Comparison of ENCODE assay signal across 11 cellular contexts in the genomic region with DNA sequence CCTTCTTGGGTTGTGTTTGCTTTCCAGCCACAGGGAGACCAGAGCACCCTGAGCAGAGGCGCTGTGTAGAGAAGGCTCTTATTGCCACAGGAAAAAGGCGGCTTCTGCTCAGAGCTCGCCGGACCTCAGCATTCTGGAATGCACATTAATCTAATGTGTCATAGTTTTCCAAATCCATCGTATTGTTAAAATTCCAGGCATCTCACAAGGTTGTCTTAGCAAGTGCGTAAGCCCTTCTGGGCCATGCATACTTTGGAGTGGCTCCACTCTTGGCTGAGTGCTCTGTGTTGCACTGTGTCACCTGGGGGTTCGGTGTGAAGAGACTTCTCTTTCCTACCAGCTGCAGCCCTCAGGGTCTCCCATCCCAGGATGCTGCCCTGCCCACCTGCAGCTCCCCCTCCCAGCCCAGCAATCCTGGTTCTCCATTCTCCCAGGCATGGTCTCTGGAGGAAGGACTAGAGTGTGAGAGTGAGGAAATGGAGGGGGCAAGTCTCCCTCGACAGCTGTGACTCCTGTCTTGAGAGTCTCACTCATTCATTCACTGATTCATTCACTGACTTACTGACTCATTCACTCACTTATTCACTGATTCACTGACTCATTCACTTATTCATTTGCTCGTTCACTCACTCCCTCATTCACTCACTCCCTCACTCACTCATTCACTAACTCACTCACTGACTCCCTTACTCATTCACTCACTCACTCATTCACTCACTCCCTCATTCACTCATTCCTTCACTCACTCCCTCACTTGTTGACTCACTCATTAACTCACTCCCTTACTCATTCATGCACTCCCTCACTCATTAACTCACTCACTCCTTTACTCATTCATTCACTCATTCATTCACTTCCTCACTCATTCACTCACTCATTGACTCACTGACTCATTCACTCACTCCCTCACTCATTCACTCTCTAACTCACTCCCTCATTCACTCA.
DNase-seq lines count a peak whose midpoint lies in the region; ATAC-seq, FAIRE-seq and TF ChIP-seq lines count a peak whose summit lies in the region.
"Had no signal": no experiment of that assay in that cellular context is flagged by ENCODE, and none has a peak within 500 bp of the region (broad histone marks: within the 10 kb centered on the region; RNA-seq: fewer than 3 reads in every experiment).

No MANE protein-coding gene starts in this region.

- H2BK120ac ChIP-seq in mesendoderm (ENCODE audit: low read depth, low read length) = no peak overlapping the region

- WGBS in thyroid gland, 2 donors = 70 to 73% methylated on average over 9 of the region's 9 CpGs
- WGBS in mesendoderm (ENCODE audit: extremely low coverage, insufficient coverage, low lambda C conversion rate) = no CpG with 5 or more reads among the region's 9 CpGs

- H3K4me1 ChIP-seq in thyroid gland = no peaks in the 10 kb centered on the region
- H3K4me1 ChIP-seq in mesendoderm (ENCODE audit: control insufficient read depth, low read depth, low read length) = no peaks in the 10 kb centered on the region

- H3K36me3 ChIP-seq in thyroid gland (peaks cover 4 to 8% of the 10 kb centered on the region in 2 donors), mesendoderm (ENCODE audit: control insufficient read depth, insufficient read depth, low read length) (no peaks in the 10 kb centered on the region)

- H3K4me3 ChIP-seq in foreskin fibroblast (ENCODE audit: low read depth in 1 of 2, low read length in 2 of 2) = no peak overlapping the region
- no peak overlapping the region for H3K4me3 ChIP-seq in thyroid gland (replicated peaks in 1 of 3)
- H3K4me3 ChIP-seq in mesendoderm (ENCODE audit: low read length) = no peak overlapping the region

- intact Hi-C loops in sciatic nerve (cut with DNase I) (no loop called here), thyroid gland (cut with DNase I) (no loop called here)

- H3K27ac ChIP-seq in thyroid gland = no peak overlapping the region
- no peak overlapping the region for H3K27ac ChIP-seq in mesendoderm (ENCODE audit: low read depth, low read length)

- no peaks in the 10 kb centered on the region for H3K79me2 ChIP-seq in mesendoderm (ENCODE audit: control insufficient read depth, insufficient read depth, low read length)

- no peak overlapping the region for H2BK5ac ChIP-seq in mesendoderm (ENCODE audit: low read length)

- no peaks in the 10 kb centered on the region for H3K27me3 ChIP-seq in thyroid gland
- no peaks in the 10 kb centered on the region for H3K27me3 ChIP-seq in mesendoderm (ENCODE audit: insufficient read depth, low read length, poor library complexity)

- FAIRE-seq in G401.6 (lab: Jason Lieb, UNC) = peak; percentile 92
- FAIRE-seq: colon, GM18507 had no signal

- TF ChIP-seq CTCF in foreskin fibroblast (IDR thresholded peaks at IDR 0.05; ENCODE audit: low read depth, low read length) (no peak), thyroid gland (IDR thresholded peaks at IDR 0.05) (no peak)

- H2BK15ac ChIP-seq in mesendoderm (replicated peaks; ENCODE audit: low read depth) = no peak overlapping the region

- no peak overlapping the region for H3K18ac ChIP-seq in mesendoderm (ENCODE audit: low read length)

- peak; percentile 70 to 84 for DNase-seq in foreskin fibroblast
- peak; percentile 39 for DNase-seq in sciatic nerve (ENCODE audit: low spot score)
- DNase-seq in stimulated activated CD4-positive, alpha-beta T cell treated with anti-CD3 and anti-CD28 coated beads, Interleukin-4, amount 100 ng/mL, for 4 hours = no peak
- DNase-seq in activated CD8-positive, alpha-beta memory T cell treated with anti-CD3 and anti-CD28 coated beads for 24 hours = no peak
- no peak for DNase-seq in thyroid gland
- DNase-seq in mesendoderm = no peak
- DNase-seq: NCI-H187 treated with DMSO at 0.1 percent for 48 hours had no signal

- no peak overlapping the region for H3K56ac ChIP-seq in mesendoderm (ENCODE audit: low read length)

- no peak overlapping the region for H4K8ac ChIP-seq in mesendoderm (ENCODE audit: low read depth, low read length)

- no peak overlapping the region for H4K5ac ChIP-seq in mesendoderm (ENCODE audit: low read length)

- no peaks in the 10 kb centered on the region for H3K9me3 ChIP-seq in thyroid gland

- no peak overlapping the region for H3K4ac ChIP-seq in mesendoderm (ENCODE audit: low read depth, low read length)

- TF ChIP-seq POLR2A in thyroid gland (IDR thresholded peaks at IDR 0.05) = no peak

- no peaks in the 10 kb centered on the region for H3K79me1 ChIP-seq in mesendoderm (ENCODE audit: low read length)

- no peak overlapping the region for H2AK5ac ChIP-seq in mesendoderm (ENCODE audit: low read length)

- no peak overlapping the region for H3K9ac ChIP-seq in mesendoderm (ENCODE audit: low read length)

- ATAC-seq in SK-N-SH treated with all-trans-retinoic acid at 6 μM for 48 hours (peak; percentile 94), sciatic nerve (peak; percentile 55)

- H3K4me2 ChIP-seq in mesendoderm (ENCODE audit: low read length) = no peak overlapping the region

- H3K23ac ChIP-seq in mesendoderm (ENCODE audit: low read length) = no peak overlapping the region

TF ChIP-seq in SK-N-SH treated with all-trans-retinoic acid at 6 μM for 48 hours, 23 proteins besides CTCF, POLR2A, EP300 and RAD21:
- TF ChIP-seq POU6F1 (CRISPR knock-in tag; IDR thresholded peaks at IDR 0.05; ENCODE audit: borderline replicate concordance, low read depth) (no peak), TOX (CRISPR knock-in tag; IDR thresholded peaks at IDR 0.05; ENCODE audit: borderline replicate concordance) (no peak), CSRNP3 (CRISPR knock-in tag; IDR thresholded peaks at IDR 0.05) (no peak), ISL1 (CRISPR knock-in tag; IDR thresholded peaks at IDR 0.05) (peak; percentile 76), ESRRG (CRISPR knock-in tag; IDR thresholded peaks at IDR 0.05) (0 out of 2 replicates have a peak, but pooled peaks have one; percentile 20), CREB5 (CRISPR knock-in tag; IDR thresholded peaks at IDR 0.05; ENCODE audit: low read depth) (peak; percentile 92; the same call in 1 of the 2 replicates), PPARA (CRISPR knock-in tag; IDR thresholded peaks at IDR 0.05; ENCODE audit: borderline replicate concordance) (no peak), SNAI2 (CRISPR knock-in tag; IDR thresholded peaks at IDR 0.05) (0 out of 2 replicates have a peak, but pooled peaks have one; percentile 8), CSDC2 (CRISPR knock-in tag; IDR thresholded peaks at IDR 0.05) (0 out of 2 replicates have a peak, but pooled peaks have one; percentile 65)
- TF ChIP-seq, protein P1, sequence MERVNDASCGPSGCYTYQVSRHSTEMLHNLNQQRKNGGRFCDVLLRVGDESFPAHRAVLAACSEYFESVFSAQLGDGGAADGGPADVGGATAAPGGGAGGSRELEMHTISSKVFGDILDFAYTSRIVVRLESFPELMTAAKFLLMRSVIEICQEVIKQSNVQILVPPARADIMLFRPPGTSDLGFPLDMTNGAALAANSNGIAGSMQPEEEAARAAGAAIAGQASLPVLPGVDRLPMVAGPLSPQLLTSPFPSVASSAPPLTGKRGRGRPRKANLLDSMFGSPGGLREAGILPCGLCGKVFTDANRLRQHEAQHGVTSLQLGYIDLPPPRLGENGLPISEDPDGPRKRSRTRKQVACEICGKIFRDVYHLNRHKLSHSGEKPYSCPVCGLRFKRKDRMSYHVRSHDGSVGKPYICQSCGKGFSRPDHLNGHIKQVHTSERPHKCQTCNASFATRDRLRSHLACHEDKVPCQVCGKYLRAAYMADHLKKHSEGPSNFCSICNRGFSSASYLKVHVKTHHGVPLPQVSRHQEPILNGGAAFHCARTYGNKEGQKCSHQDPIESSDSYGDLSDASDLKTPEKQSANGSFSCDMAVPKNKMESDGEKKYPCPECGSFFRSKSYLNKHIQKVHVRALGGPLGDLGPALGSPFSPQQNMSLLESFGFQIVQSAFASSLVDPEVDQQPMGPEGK (CRISPR knock-in tag; IDR thresholded peaks at IDR 0.05; ENCODE audit: borderline replicate concordance) = no peak

Comparison
In these comparisons a context has a peak if more than half of its experiments do, and no peak if none do; other contexts are left out.
1. DNase-seq: peak in foreskin fibroblast (2 of 2) and sciatic nerve (single experiment); none in stimulated activated CD4-positive, alpha-beta T cell treated with anti-CD3 and anti-CD28 coated beads, Interleukin-4, amount 100 ng/mL, for 4 hours (0 of 2), activated CD8-positive, alpha-beta memory T cell treated with anti-CD3 and anti-CD28 coated beads for 24 hours (single experiment), thyroid gland (0 of 2) and mesendoderm (single experiment).